15 cellular contexts compared by ENCODE assay signal in genomic region chr18:44816449-44816848, GRCh38.
"Had no signal": no experiment of that assay in that cellular context is flagged by ENCODE, and none has a peak within 500 bp of the region (broad histone marks: within the 10 kb centered on the region; RNA-seq: fewer than 3 reads in every experiment).

No MANE protein-coding gene starts in this region.

- ATAC-seq: activated CD8-positive, alpha-beta T cell treated with anti-CD3 and anti-CD28 coated beads for 36 hours; activated naive CD4-positive, alpha-beta T cell treated with anti-CD3 and anti-CD28 coated beads, Interleukin-2, amount 50 U/mL, for 72 hours; activated T-cell treated with anti-CD3 and anti-CD28 coated beads, Interleukin-2, amount 50 U/mL, for 4 hours; gastroesophageal sphincter; left lung; stimulated activated effector memory CD8-positive, alpha-beta T cell treated with anti-CD3 and anti-CD28 coated beads, Interleukin-12 subunit alpha, Interleukin-12 subunit beta, amount 100 ng/mL, for 72 hours had no signal

- H3K27me3 Mint-ChIP-seq: activated B cell treated with CpG ODN at 0.5 μM for 24 hours had no signal

- H3K36me3 ChIP-seq: left lung, ovary, transverse colon had no signal

- H3K9me3 Mint-ChIP-seq: activated B cell treated with CpG ODN at 0.5 μM for 24 hours; activated CD8-positive, alpha-beta T cell treated with anti-CD3 and anti-CD28 coated beads for 36 hours; activated T-cell treated with anti-CD3 and anti-CD28 coated beads, Interleukin-2, amount 50 U/mL, for 4 hours; stimulated activated effector memory CD8-positive, alpha-beta T cell treated with anti-CD3 and anti-CD28 coated beads, Interleukin-12 subunit alpha, Interleukin-12 subunit beta, amount 100 ng/mL, for 72 hours; T-helper 1 cell treated with Interleukin-12 subunit alpha and Interleukin-12 subunit beta and Interleukin-4 antibody, amounts not matched to agents 30 μg/mL and 1 μg/mL, for 36 hours had no signal

- H3K4me3 ChIP-seq: dorsolateral prefrontal cortex, gastroesophageal sphincter, left lung, ovary, transverse colon had no signal

- H3K4me1 ChIP-seq: left lung had no signal

- H3K27me3 ChIP-seq: dorsolateral prefrontal cortex, gastroesophageal sphincter, left lung, ovary, transverse colon had no signal

- H3K27ac ChIP-seq: dorsolateral prefrontal cortex, left lung, ovary, transverse colon had no signal

- H3K27ac Mint-ChIP-seq: activated CD8-positive, alpha-beta T cell treated with anti-CD3 and anti-CD28 coated beads for 36 hours; activated naive CD4-positive, alpha-beta T cell treated with anti-CD3 and anti-CD28 coated beads, Interleukin-2, amount 50 U/mL, for 72 hours; stimulated activated effector memory CD8-positive, alpha-beta T cell treated with anti-CD3 and anti-CD28 coated beads, Interleukin-12 subunit alpha, Interleukin-12 subunit beta, amount 100 ng/mL, for 72 hours; T-helper 1 cell treated with Interleukin-12 subunit alpha and Interleukin-12 subunit beta and Interleukin-4 antibody, amounts not matched to agents 30 μg/mL and 1 μg/mL, for 36 hours had no signal

- DNase-seq: activated B cell treated with CpG ODN at 0.5 μM for 24 hours; activated CD4-positive, alpha-beta T cell treated with anti-CD3 and anti-CD28 coated beads for 48 hours; activated CD8-positive, alpha-beta T cell treated with anti-CD3 and anti-CD28 coated beads for 36 hours; activated effector memory CD4-positive, alpha-beta T cell treated with anti-CD3 and anti-CD28 coated beads, Interleukin-2, amount 50 U/mL, for 16 hours; activated T-cell treated with anti-CD3 and anti-CD28 coated beads, Interleukin-2, amount 50 U/mL, for 4 hours; dorsolateral prefrontal cortex; left lung; mesendoderm; ovary; stimulated activated CD4-positive, alpha-beta T cell treated with anti-CD3 and anti-CD28 coated beads, Interleukin-12 subunit alpha, Interleukin-12 subunit beta, amount 100 ng/mL, for 4 hours; transverse colon had no signal

- H3K9me3 ChIP-seq: gastroesophageal sphincter, left lung, ovary, transverse colon had no signal

- H3K36me3 Mint-ChIP-seq: activated naive CD4-positive, alpha-beta T cell treated with anti-CD3 and anti-CD28 coated beads, Interleukin-2, amount 50 U/mL, for 72 hours had no signal

- H3K4me3 Mint-ChIP-seq: activated B cell treated with CpG ODN at 0.5 μM for 24 hours; activated CD8-positive, alpha-beta T cell treated with anti-CD3 and anti-CD28 coated beads for 36 hours; activated T-cell treated with anti-CD3 and anti-CD28 coated beads, Interleukin-2, amount 50 U/mL, for 4 hours; stimulated activated effector memory CD8-positive, alpha-beta T cell treated with anti-CD3 and anti-CD28 coated beads, Interleukin-12 subunit alpha, Interleukin-12 subunit beta, amount 100 ng/mL, for 72 hours; T-helper 1 cell treated with Interleukin-12 subunit alpha and Interleukin-12 subunit beta and Interleukin-4 antibody, amounts not matched to agents 30 μg/mL and 1 μg/mL, for 36 hours had no signal
